2 cellular contexts compared by ENCODE assay signal in the genomic region with DNA sequence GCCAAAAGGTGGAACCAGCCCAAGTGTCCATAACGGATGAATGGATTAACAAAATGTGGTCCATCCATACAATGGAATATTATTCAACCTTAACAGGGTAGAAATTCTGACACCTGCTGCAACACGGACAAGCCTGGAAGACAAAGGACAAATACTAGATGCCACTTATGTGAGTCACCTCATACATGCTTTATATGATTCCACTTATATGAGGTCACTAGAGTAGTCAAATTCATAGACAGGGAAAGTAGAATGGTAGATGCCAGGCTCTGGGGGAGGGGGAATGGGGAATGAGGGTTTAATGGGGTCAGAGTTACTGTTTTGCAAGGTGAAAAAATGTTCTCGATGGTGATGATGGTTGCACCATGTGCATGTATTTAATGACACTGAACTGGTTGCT.
TF ChIP-seq lines count a peak whose summit lies in the region.

No MANE protein-coding gene starts in this region.

TF ChIP-seq in A549, 52 proteins besides CTCF, POLR2A, EP300 and RAD21 (continued from another document):
- TF ChIP-seq, protein P1, sequence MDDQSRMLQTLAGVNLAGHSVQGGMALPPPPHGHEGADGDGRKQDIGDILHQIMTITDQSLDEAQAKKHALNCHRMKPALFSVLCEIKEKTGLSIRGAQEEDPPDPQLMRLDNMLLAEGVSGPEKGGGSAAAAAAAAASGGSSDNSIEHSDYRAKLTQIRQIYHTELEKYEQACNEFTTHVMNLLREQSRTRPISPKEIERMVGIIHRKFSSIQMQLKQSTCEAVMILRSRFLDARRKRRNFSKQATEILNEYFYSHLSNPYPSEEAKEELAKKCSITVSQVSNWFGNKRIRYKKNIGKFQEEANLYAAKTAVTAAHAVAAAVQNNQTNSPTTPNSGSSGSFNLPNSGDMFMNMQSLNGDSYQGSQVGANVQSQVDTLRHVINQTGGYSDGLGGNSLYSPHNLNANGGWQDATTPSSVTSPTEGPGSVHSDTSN (IDR thresholded peaks at IDR 0.05), result no peak
- no peak for TF ChIP-seq EHF (CRISPR knock-in tag; IDR thresholded peaks at IDR 0.05)
- no peak for TF ChIP-seq ZFP36 (IDR thresholded peaks at IDR 0.05; ENCODE audit: borderline replicate concordance, partially characterized antibody)
TF ChIP-seq in A549: peak in this region for 8.

TF ChIP-seq in HEK293, 187 proteins besides CTCF, POLR2A, EP300 and RAD21 (continued from another document):
- no peak for TF ChIP-seq ZSCAN30 (tag by site-specific recombination; IDR thresholded peaks at IDR 0.05)
- peak; percentile 36 for TF ChIP-seq PRDM1 (tag by site-specific recombination; IDR thresholded peaks at IDR 0.05)
- TF ChIP-seq ZNF660 (tag by site-specific recombination; IDR thresholded peaks at IDR 0.05), result no peak
- TF ChIP-seq, protein P2, sequence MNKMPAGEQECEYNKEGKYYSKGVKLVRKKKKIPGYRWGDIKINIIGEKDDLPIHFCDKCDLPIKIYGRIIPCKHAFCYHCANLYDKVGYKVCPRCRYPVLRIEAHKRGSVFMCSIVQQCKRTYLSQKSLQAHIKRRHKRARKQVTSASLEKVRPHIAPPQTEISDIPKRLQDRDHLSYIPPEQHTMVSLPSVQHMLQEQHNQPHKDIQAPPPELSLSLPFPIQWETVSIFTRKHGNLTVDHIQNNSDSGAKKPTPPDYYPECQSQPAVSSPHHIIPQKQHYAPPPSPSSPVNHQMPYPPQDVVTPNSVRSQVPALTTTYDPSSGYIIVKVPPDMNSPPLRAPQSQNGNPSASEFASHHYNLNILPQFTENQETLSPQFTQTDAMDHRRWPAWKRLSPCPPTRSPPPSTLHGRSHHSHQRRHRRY (tag by site-specific recombination; IDR thresholded peaks at IDR 0.05), result no peak
- TF ChIP-seq, protein P3, sequence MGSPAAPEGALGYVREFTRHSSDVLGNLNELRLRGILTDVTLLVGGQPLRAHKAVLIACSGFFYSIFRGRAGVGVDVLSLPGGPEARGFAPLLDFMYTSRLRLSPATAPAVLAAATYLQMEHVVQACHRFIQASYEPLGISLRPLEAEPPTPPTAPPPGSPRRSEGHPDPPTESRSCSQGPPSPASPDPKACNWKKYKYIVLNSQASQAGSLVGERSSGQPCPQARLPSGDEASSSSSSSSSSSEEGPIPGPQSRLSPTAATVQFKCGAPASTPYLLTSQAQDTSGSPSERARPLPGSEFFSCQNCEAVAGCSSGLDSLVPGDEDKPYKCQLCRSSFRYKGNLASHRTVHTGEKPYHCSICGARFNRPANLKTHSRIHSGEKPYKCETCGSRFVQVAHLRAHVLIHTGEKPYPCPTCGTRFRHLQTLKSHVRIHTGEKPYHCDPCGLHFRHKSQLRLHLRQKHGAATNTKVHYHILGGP (tag by site-specific recombination; IDR thresholded peaks at IDR 0.05), result no peak
- TF ChIP-seq, protein P4, sequence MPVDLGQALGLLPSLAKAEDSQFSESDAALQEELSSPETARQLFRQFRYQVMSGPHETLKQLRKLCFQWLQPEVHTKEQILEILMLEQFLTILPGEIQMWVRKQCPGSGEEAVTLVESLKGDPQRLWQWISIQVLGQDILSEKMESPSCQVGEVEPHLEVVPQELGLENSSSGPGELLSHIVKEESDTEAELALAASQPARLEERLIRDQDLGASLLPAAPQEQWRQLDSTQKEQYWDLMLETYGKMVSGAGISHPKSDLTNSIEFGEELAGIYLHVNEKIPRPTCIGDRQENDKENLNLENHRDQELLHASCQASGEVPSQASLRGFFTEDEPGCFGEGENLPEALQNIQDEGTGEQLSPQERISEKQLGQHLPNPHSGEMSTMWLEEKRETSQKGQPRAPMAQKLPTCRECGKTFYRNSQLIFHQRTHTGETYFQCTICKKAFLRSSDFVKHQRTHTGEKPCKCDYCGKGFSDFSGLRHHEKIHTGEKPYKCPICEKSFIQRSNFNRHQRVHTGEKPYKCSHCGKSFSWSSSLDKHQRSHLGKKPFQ (tag by site-specific recombination; IDR thresholded peaks at IDR 0.05), result no peak
- TF ChIP-seq MEIS1 (CRISPR knock-in tag; IDR thresholded peaks at IDR 0.05; ENCODE audit: borderline replicate concordance), result no peak
- no peak for TF ChIP-seq TRIM28 (IDR thresholded peaks at IDR 0.05; ENCODE audit: borderline replicate concordance, low read length)
- no peak for TF ChIP-seq ZNF610 (tag by site-specific recombination; IDR thresholded peaks at IDR 0.05; ENCODE audit: borderline replicate concordance)
- no peak for TF ChIP-seq ZNF701 (tag by site-specific recombination; IDR thresholded peaks at IDR 0.05)
- no peak for TF ChIP-seq ZNF169 (tag by site-specific recombination; IDR thresholded peaks at IDR 0.05)
- no peak for TF ChIP-seq YY1 (tag by site-specific recombination; IDR thresholded peaks at IDR 0.05)
- no peak for TF ChIP-seq ZNF140 (tag by site-specific recombination; IDR thresholded peaks at IDR 0.05)
- TF ChIP-seq ZNF19 (tag by site-specific recombination; IDR thresholded peaks at IDR 0.05; ENCODE audit: low read depth), result no peak
- no peak for TF ChIP-seq ZBTB8A (tag by site-specific recombination; IDR thresholded peaks at IDR 0.05)
- TF ChIP-seq, protein P5, sequence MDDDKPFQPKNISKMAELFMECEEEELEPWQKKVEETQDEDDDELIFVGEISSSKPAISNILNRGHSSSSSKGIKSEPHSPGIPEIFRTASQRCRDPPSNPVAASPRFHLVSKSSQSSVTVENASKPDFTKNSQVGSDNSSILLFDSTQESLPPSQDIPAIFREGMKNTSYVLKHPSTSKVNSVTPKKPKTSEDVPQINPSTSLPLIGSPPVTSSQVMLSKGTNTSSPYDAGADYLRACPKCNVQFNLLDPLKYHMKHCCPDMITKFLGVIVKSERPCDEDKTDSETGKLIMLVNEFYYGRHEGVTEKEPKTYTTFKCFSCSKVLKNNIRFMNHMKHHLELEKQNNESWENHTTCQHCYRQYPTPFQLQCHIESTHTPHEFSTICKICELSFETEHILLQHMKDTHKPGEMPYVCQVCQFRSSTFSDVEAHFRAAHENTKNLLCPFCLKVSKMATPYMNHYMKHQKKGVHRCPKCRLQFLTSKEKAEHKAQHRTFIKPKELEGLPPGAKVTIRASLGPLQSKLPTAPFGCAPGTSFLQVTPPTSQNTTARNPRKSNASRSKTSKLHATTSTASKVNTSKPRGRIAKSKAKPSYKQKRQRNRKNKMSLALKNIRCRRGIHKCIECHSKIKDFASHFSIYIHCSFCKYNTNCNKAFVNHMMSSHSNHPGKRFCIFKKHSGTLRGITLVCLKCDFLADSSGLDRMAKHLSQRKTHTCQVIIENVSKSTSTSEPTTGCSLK (tag by site-specific recombination; IDR thresholded peaks at IDR 0.05), result no peak
- TF ChIP-seq, protein P6, sequence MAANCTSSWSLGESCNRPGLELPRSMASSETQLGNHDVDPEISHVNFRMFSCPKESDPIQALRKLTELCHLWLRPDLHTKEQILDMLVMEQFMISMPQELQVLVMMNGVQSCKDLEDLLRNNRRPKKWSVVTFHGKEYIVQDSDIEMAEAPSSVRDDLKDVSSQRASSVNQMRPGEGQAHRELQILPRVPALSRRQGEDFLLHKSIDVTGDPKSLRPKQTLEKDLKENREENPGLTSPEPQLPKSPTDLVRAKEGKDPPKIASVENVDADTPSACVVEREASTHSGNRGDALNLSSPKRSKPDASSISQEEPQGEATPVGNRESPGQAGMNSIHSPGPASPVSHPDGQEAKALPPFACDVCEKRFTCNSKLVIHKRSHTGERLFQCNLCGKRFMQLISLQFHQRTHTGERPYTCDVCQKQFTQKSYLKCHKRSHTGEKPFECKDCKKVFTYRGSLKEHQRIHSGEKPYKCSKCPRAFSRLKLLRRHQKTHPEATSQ (tag by site-specific recombination; IDR thresholded peaks at IDR 0.05), result no peak
- TF ChIP-seq, protein P7, sequence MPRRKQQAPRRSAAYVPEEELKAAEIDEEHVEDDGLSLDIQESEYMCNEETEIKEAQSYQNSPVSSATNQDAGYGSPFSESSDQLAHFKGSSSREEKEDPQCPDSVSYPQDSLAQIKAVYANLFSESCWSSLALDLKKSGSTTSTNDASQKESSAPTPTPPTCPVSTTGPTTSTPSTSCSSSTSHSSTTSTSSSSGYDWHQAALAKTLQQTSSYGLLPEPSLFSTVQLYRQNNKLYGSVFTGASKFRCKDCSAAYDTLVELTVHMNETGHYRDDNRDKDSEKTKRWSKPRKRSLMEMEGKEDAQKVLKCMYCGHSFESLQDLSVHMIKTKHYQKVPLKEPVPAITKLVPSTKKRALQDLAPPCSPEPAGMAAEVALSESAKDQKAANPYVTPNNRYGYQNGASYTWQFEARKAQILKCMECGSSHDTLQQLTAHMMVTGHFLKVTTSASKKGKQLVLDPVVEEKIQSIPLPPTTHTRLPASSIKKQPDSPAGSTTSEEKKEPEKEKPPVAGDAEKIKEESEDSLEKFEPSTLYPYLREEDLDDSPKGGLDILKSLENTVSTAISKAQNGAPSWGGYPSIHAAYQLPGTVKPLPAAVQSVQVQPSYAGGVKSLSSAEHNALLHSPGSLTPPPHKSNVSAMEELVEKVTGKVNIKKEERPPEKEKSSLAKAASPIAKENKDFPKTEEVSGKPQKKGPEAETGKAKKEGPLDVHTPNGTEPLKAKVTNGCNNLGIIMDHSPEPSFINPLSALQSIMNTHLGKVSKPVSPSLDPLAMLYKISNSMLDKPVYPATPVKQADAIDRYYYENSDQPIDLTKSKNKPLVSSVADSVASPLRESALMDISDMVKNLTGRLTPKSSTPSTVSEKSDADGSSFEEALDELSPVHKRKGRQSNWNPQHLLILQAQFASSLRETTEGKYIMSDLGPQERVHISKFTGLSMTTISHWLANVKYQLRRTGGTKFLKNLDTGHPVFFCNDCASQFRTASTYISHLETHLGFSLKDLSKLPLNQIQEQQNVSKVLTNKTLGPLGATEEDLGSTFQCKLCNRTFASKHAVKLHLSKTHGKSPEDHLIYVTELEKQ (tag by site-specific recombination; IDR thresholded peaks at IDR 0.05; ENCODE audit: borderline replicate concordance), result no peak
- TF ChIP-seq, protein P8, sequence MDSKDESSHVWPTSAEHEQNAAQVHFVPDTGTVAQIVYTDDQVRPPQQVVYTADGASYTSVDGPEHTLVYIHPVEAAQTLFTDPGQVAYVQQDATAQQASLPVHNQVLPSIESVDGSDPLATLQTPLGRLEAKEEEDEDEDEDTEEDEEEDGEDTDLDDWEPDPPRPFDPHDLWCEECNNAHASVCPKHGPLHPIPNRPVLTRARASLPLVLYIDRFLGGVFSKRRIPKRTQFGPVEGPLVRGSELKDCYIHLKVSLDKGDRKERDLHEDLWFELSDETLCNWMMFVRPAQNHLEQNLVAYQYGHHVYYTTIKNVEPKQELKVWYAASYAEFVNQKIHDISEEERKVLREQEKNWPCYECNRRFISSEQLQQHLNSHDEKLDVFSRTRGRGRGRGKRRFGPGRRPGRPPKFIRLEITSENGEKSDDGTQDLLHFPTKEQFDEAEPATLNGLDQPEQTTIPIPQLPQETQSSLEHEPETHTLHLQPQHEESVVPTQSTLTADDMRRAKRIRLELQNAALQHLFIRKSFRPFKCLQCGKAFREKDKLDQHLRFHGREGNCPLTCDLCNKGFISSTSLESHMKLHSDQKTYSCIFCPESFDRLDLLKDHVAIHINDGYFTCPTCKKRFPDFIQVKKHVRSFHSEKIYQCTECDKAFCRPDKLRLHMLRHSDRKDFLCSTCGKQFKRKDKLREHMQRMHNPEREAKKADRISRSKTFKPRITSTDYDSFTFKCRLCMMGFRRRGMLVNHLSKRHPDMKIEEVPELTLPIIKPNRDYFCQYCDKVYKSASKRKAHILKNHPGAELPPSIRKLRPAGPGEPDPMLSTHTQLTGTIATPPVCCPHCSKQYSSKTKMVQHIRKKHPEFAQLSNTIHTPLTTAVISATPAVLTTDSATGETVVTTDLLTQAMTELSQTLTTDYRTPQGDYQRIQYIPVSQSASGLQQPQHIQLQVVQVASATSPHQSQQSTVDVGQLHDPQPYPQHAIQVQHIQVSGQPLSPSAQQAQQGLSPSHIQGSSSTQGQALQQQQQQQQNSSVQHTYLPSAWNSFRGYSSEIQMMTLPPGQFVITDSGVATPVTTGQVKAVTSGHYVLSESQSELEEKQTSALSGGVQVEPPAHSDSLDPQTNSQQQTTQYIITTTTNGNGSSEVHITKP (tag by site-specific recombination; IDR thresholded peaks at IDR 0.05), result peak; percentile 85
- TF ChIP-seq, protein P9, sequence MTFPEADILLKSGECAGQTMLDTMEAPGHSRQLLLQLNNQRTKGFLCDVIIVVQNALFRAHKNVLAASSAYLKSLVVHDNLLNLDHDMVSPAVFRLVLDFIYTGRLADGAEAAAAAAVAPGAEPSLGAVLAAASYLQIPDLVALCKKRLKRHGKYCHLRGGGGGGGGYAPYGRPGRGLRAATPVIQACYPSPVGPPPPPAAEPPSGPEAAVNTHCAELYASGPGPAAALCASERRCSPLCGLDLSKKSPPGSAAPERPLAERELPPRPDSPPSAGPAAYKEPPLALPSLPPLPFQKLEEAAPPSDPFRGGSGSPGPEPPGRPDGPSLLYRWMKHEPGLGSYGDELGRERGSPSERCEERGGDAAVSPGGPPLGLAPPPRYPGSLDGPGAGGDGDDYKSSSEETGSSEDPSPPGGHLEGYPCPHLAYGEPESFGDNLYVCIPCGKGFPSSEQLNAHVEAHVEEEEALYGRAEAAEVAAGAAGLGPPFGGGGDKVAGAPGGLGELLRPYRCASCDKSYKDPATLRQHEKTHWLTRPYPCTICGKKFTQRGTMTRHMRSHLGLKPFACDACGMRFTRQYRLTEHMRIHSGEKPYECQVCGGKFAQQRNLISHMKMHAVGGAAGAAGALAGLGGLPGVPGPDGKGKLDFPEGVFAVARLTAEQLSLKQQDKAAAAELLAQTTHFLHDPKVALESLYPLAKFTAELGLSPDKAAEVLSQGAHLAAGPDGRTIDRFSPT (tag by site-specific recombination; IDR thresholded peaks at IDR 0.05), result peak; percentile 46
- TF ChIP-seq ZNF473 (tag by site-specific recombination; IDR thresholded peaks at IDR 0.05), result no peak
- TF ChIP-seq, protein P10, sequence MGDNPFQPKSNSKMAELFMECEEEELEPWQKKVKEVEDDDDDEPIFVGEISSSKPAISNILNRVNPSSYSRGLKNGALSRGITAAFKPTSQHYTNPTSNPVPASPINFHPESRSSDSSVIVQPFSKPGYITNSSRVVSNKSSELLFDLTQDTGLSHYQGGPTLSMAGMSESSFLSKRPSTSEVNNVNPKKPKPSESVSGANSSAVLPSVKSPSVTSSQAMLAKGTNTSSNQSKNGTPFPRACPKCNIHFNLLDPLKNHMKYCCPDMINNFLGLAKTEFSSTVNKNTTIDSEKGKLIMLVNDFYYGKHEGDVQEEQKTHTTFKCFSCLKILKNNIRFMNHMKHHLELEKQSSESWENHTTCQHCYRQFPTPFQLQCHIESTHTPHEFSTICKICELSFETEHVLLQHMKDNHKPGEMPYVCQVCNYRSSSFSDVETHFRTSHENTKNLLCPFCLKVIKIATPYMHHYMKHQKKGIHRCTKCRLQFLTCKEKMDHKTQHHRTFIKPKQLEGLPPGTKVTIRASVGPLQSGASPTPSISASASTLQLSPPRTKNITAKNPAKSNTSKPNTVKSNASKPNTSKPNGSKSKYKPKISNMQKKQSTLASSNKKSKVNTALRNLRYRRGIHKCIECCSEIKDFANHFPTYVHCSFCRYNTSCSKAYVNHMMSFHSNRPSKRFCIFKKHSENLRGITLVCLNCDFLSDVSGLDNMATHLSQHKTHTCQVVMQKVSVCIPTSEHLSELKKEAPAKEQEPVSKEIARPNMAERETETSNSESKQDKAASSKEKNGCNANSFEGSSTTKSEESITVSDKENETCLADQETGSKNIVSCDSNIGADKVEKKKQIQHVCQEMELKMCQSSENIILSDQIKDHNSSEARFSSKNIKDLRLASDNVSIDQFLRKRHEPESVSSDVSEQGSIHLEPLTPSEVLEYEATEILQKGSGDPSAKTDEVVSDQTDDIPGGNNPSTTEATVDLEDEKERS (tag by site-specific recombination; IDR thresholded peaks at IDR 0.05), result no peak
- TF ChIP-seq ZNF677 (tag by site-specific recombination; IDR thresholded peaks at IDR 0.05), result no peak
- no peak for TF ChIP-seq OSR2 (tag by site-specific recombination; IDR thresholded peaks at IDR 0.05)
- no peak for TF ChIP-seq ZNF792 (tag by site-specific recombination; IDR thresholded peaks at IDR 0.05)
- no peak for TF ChIP-seq ZNF600 (tag by site-specific recombination; IDR thresholded peaks at IDR 0.05)
- no peak for TF ChIP-seq ZNF837 (tag by site-specific recombination; IDR thresholded peaks at IDR 0.05)
- TF ChIP-seq ZNF558 (tag by site-specific recombination; IDR thresholded peaks at IDR 0.05), result no peak
